ENCODE assay signal across 1 cellular context in genomic region chr4:59094505-59094904, GRCh38.
TF ChIP-seq lines count a peak whose summit lies in the region.

No MANE protein-coding gene starts in this region.

TF ChIP-seq in H1, 55 proteins besides CTCF, POLR2A, EP300 and RAD21:
- no peak for TF ChIP-seq BCL11A (IDR thresholded peaks at IDR 0.05; ENCODE audit: low read depth in 2 of 2, low read length in 2 of 2)
- no peak for TF ChIP-seq HDAC2 (IDR thresholded peaks at IDR 0.05; ENCODE audit: borderline replicate concordance in 1 of 2, low read depth in 2 of 2, low read length in 2 of 2)
- TF ChIP-seq BACH1 (IDR thresholded peaks at IDR 0.05; ENCODE audit: low read length), result no peak
- no peak for TF ChIP-seq TCF12 (IDR thresholded peaks at IDR 0.05; ENCODE audit: low read depth, low read length)
- no peak for TF ChIP-seq SAP30 (IDR thresholded peaks at IDR 0.05; ENCODE audit: insufficient read depth, insufficient replicate concordance, low read length)
- TF ChIP-seq POLR2AphosphoS5 (IDR thresholded peaks at IDR 0.05; ENCODE audit: low read depth, low read length), result no peak
- no peak for TF ChIP-seq CBX8 (IDR thresholded peaks at IDR 0.05; ENCODE audit: borderline replicate concordance, low read depth, low read length)
- no peak for TF ChIP-seq SIX5 (IDR thresholded peaks at IDR 0.05; ENCODE audit: low read depth, low read length)
- TF ChIP-seq CREB1 (IDR thresholded peaks at IDR 0.05), result no peak
- no peak for TF ChIP-seq ZNF274 (IDR thresholded peaks at IDR 0.05; ENCODE audit: borderline replicate concordance, extremely low read depth, low read length)
- no peak for TF ChIP-seq SIRT6 (IDR thresholded peaks at IDR 0.05; ENCODE audit: low read length)
- no peak for TF ChIP-seq TAF7 (optimal IDR thresholded peaks at IDR 0.05; ENCODE audit: borderline replicate concordance, low read depth, low read length)
- no peak for TF ChIP-seq EGR1 (IDR thresholded peaks at IDR 0.05; ENCODE audit: borderline replicate concordance, low read depth, low read length)
- no peak for TF ChIP-seq CHD1 (IDR thresholded peaks at IDR 0.05; ENCODE audit: low read depth, low read length)
- no peak for TF ChIP-seq JUN (IDR thresholded peaks at IDR 0.05; ENCODE audit: low read depth, low read length)
- no peak for TF ChIP-seq GABPA (IDR thresholded peaks at IDR 0.05; ENCODE audit: borderline replicate concordance, insufficient read depth, low read length)
- no peak for TF ChIP-seq ATF2 (IDR thresholded peaks at IDR 0.05; ENCODE audit: low read length)
- TF ChIP-seq GTF2F1 (IDR thresholded peaks at IDR 0.05; ENCODE audit: borderline replicate concordance, low read depth, low read length), result no peak
- TF ChIP-seq ASH2L (IDR thresholded peaks at IDR 0.05; ENCODE audit: low read length), result no peak
